Comparison of ENCODE assay signal across 8 cellular contexts in the genomic region with DNA sequence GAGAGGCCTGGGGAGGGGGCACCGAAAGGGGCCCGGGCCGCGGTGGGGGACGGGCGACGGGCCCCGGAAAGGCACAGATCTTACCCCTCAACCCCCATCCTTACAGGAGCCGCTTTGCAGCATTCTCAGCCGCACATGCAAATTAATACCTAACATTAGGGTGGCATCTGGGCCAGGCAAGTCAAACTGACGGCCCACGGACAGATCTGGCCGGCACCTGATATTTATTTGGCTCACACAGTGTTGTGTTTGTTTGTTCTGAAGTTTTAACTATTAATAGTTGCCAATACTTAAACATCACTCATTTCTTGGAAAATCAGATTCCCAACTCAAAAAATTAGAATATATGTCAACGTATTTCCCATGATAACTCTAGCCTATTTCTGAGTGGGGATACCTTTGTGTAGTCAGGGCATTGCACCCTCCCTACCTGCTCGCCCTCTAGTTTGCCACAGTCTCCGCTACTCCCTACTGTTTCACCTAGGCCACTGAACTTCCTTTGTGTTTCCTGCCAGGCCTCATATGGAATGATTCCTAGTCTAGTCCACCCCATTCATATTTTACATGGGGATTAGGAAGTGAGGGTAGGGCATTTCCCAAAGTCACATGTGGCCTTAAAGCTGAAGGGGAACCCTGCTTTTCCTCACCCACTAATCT.
DNase-seq lines count a peak whose midpoint lies in the region; ATAC-seq and TF ChIP-seq lines count a peak whose summit lies in the region.

No MANE protein-coding gene starts in this region.

- 17 to 28% (median 19%) methylated on average over 8 to 16 of the region's 16 CpGs for WGBS in heart left ventricle, 4 donors

- peak overlapping the region; percentile 68 for H3K9ac ChIP-seq in SU-DHL-6 (ENCODE audit: low read length)

- peaks cover 6% of the 10 kb centered on the region for H3F3A ChIP-seq in SU-DHL-6 (ENCODE audit: insufficient read depth)

- H3K4me3 ChIP-seq in SU-DHL-6 (ENCODE audit: insufficient read depth, low read length, poor library complexity, severe bottlenecking) (peak overlapping the region; percentile 72), heart left ventricle (peak overlapping the region; percentile 23 to 69 (median 54)), skin epidermis (peak overlapping the region; percentile 36 to 49 (median 45))

- no peak for TF ChIP-seq POLR2A in heart left ventricle (IDR thresholded peaks at IDR 0.05)

- DNase-seq in NCI-H446 treated with DMSO at 0.1 percent for 48 hours (lab: John Stamatoyannopoulos, UW) (peak; percentile 28), NCI-H446 (lab: John Stamatoyannopoulos, UW) (no peak), heart left ventricle (no peak), NCI-H1092 (lab: John Stamatoyannopoulos, UW) (no peak), SIG-M5 (lab: John Stamatoyannopoulos, UW) (no peak)

- intact Hi-C loops in heart left ventricle (cut with DNase I), result loop anchor here (2.0 to 10.0 kb wide), 6 partner anchors 62 to 114 kb away; a partner anchor contains a TSS

- no peaks in the 10 kb centered on the region for H3K36me3 ChIP-seq in SU-DHL-6 (ENCODE audit: low read length)
- H3K36me3 ChIP-seq in heart left ventricle, result no peaks in the 10 kb centered on the region

- peaks cover 0 to 25% (median 7%) of the 10 kb centered on the region in 12 donors for H3K4me1 ChIP-seq in heart left ventricle

- peak; percentile 56 for ATAC-seq in HG02884 (IDR thresholded peaks at IDR 0.05; ENCODE audit: unreplicated experiment)
- no peak for ATAC-seq in heart left ventricle

- H3K9me2 ChIP-seq in SU-DHL-6 (replicated peaks; ENCODE audit: insufficient read depth, low read length), result no peaks in the 10 kb centered on the region

- peaks cover 41% of the 10 kb centered on the region for H3K79me2 ChIP-seq in SU-DHL-6 (ENCODE audit: insufficient read depth, low read length)

- peaks cover 6% of the 10 kb centered on the region; the same call in 1 of the 2 replicates for H3K9me3 ChIP-seq in SU-DHL-6 (ENCODE audit: insufficient read depth, low read length)
- no peaks in the 10 kb centered on the region for H3K9me3 ChIP-seq in heart left ventricle

- H3K27ac ChIP-seq in SU-DHL-6 (ENCODE audit: low read depth, low read length) (peak overlapping the region; percentile 85), heart left ventricle (peak overlapping the region; percentile 59 to 88 (median 84)), skin epidermis (peak overlapping the region in 20 of 21 experiments; percentile 47 to 85 (median 76))

- peak overlapping the region; percentile 90 for H2AFZ ChIP-seq in SU-DHL-6 (ENCODE audit: low read depth, low read length, severe bottlenecking)

- no peaks in the 10 kb centered on the region for H4K20me1 ChIP-seq in SU-DHL-6 (ENCODE audit: low read depth, low read length)

- no peaks in the 10 kb centered on the region for H3K27me3 ChIP-seq in SU-DHL-6 (ENCODE audit: low read length)
- no peaks in the 10 kb centered on the region for H3K27me3 ChIP-seq in heart left ventricle

- no peak for TF ChIP-seq CTCF in SU-DHL-6 (IDR thresholded peaks at IDR 0.05; ENCODE audit: insufficient read depth, low read length, poor library complexity, severe bottlenecking)
- TF ChIP-seq CTCF in heart left ventricle (IDR thresholded peaks at IDR 0.05), result no peak

- H3K4me2 ChIP-seq in SU-DHL-6 (ENCODE audit: low read depth, low read length, poor library complexity, severe bottlenecking), result peak overlapping the region; percentile 76
